Comparison of ENCODE assay signal across 13 cellular contexts in the genomic region with DNA sequence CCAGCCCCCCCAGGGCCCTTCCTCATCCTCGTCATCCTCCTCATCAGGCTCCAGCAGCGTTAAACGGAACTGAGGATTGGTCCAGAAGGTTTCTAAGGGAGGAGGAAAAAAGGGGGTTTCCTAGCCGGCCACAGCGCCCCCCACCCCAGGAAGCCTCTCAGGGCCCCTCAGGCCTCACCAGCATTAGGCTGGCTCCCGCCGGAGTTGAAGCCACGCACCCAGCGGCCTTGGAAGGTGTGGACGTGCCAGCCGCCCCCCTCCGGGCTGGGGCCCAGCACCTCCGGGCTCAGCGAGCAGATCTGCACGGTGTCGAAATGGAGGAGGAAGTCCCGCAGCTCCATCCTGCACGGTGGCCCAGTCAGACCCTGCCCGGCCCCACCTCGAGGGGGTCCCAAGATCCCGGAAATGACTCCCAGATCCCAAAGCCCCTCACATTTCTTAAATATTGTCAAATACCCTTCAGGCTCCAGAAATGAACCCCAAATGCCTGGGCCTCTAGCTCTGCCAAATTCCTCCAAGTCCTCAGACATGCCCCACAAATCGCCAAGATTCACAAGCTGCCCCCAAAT. TPM values are rescaled to one million over a fixed set of nuclear protein-coding genes. Genes with fewer than 3 reads are reported as not detected.
DNase-seq lines count a peak whose midpoint lies in the region; ATAC-seq, FAIRE-seq and TF ChIP-seq lines count a peak whose summit lies in the region.
"Had no signal": no experiment of that assay in that cellular context is flagged by ENCODE, and none has a peak within 500 bp of the region (broad histone marks: within the 10 kb centered on the region; RNA-seq: fewer than 3 reads in every experiment).

No MANE protein-coding gene starts in this region.

- peak overlapping the region; percentile 19 to 87 (median 75) for H3K4me3 Mint-ChIP-seq in CD8-positive, alpha-beta memory T cell
- peak overlapping the region; percentile 49 for H3K4me3 Mint-ChIP-seq in activated CD4-positive, alpha-beta memory T cell treated with anti-CD3 and anti-CD28 coated beads, Interleukin-2, amount 10 ng/mL, durations not matched to agents 7 days and 5 days
- peak overlapping the region; percentile 69 for H3K4me3 Mint-ChIP-seq in memory B cell

- peaks cover 43% of the 10 kb centered on the region for H3K4me1 ChIP-seq in A549
- peaks cover 31% of the 10 kb centered on the region for H3K4me1 ChIP-seq in CD8-positive, alpha-beta memory T cell (ENCODE audit: insufficient read depth, low read length)

- no peaks in the 10 kb centered on the region for H3K27me3 ChIP-seq in CD8-positive, alpha-beta memory T cell (ENCODE audit: insufficient read depth, low read length, poor library complexity, severe bottlenecking)
- H3K27me3 ChIP-seq: upper lobe of left lung had no signal

- H3K36me3 ChIP-seq in CD8-positive, alpha-beta memory T cell (ENCODE audit: insufficient read depth, low read length): no peaks in the 10 kb centered on the region
- H3K36me3 ChIP-seq: left ventricle myocardium inferior, upper lobe of left lung had no signal

- peaks cover 36 to 63% (median 44%) of the 10 kb centered on the region in 3 donors for H3K4me1 Mint-ChIP-seq in CD8-positive, alpha-beta memory T cell
- peaks cover 58% of the 10 kb centered on the region for H3K4me1 Mint-ChIP-seq in activated CD4-positive, alpha-beta memory T cell treated with anti-CD3 and anti-CD28 coated beads, Interleukin-2, amount 10 ng/mL, durations not matched to agents 7 days and 5 days
- peaks cover 22% of the 10 kb centered on the region for H3K4me1 Mint-ChIP-seq in memory B cell

- H3K4me3 ChIP-seq in A549: no peak overlapping the region
- H3K4me3 ChIP-seq in CD8-positive, alpha-beta memory T cell (ENCODE audit: low read length): no peak overlapping the region
- H3K4me3 ChIP-seq: left ventricle myocardium inferior had no signal

- TF ChIP-seq CTCF in A549 (IDR thresholded peaks at IDR 0.05): no peak

- 88% methylated on average over 22 of the region's 22 CpGs for WGBS in A549 (ENCODE audit: missing lambda C conversion rate)

- H3K9me3 ChIP-seq in A549: no peaks in the 10 kb centered on the region
- no peaks in the 10 kb centered on the region for H3K9me3 ChIP-seq in CD8-positive, alpha-beta memory T cell (ENCODE audit: low read length)
- H3K9me3 ChIP-seq: left ventricle myocardium inferior, upper lobe of left lung had no signal

- CTCF ChIA-PET in A549 (lab: Yijun Ruan, JAX): interaction anchor here (0.6 to 2.8 kb wide), 10 partner anchors 10 to 334 kb away, joined by 3 to 7 read pairs (median 4); partner anchors contain the start of gene FAM98C
- CTCF ChIA-PET in CD8-positive, alpha-beta memory T cell (lab: Charles Lee): interaction anchor here (1.5 kb wide), 1 partner anchor 193 kb away, joined by 4 read pairs; the partner anchor contains the start of genes MRPS12 and SARS2
- CTCF ChIA-PET in activated CD4-positive, alpha-beta memory T cell treated with anti-CD3 and anti-CD28 coated beads, Interleukin-2, amount 10 ng/mL, durations not matched to agents 7 days and 5 days (lab: Charles Lee): no interaction called here

- no peak for TF ChIP-seq POLR2A in A549 (IDR thresholded peaks at IDR 0.05; ENCODE audit: low read length)

- H3K27me3 Mint-ChIP-seq in CD8-positive, alpha-beta memory T cell: peaks cover 0 to 3% of the 10 kb centered on the region in 2 donors
- H3K27me3 Mint-ChIP-seq in activated CD4-positive, alpha-beta memory T cell treated with anti-CD3 and anti-CD28 coated beads, Interleukin-2, amount 10 ng/mL, durations not matched to agents 7 days and 5 days: peaks cover 4% of the 10 kb centered on the region
- no peaks in the 10 kb centered on the region for H3K27me3 Mint-ChIP-seq in memory B cell

- H3K4me2 ChIP-seq in A549: peak overlapping the region; percentile 74

- H3K27ac Mint-ChIP-seq in CD8-positive, alpha-beta memory T cell: peak overlapping the region in 7 of 8 donors; percentile 2 to 90 (median 72)
- H3K27ac Mint-ChIP-seq in activated CD4-positive, alpha-beta memory T cell treated with anti-CD3 and anti-CD28 coated beads, Interleukin-2, amount 10 ng/mL, durations not matched to agents 7 days and 5 days: no peak overlapping the region
- H3K27ac Mint-ChIP-seq in memory B cell: peak overlapping the region; percentile 29

- peaks cover 0 to 4% (median 0%) of the 10 kb centered on the region in 3 donors for H3K36me3 Mint-ChIP-seq in CD8-positive, alpha-beta memory T cell
- H3K36me3 Mint-ChIP-seq in activated CD4-positive, alpha-beta memory T cell treated with anti-CD3 and anti-CD28 coated beads, Interleukin-2, amount 10 ng/mL, durations not matched to agents 7 days and 5 days (ENCODE audit: low read depth): peaks cover 6% of the 10 kb centered on the region
- no peaks in the 10 kb centered on the region for H3K36me3 Mint-ChIP-seq in memory B cell

- no peak for ATAC-seq in A549
- no peak for ATAC-seq in memory B cell (ENCODE audit: low read depth)
- no peak for ATAC-seq in GM18867 (IDR thresholded peaks at IDR 0.05; ENCODE audit: unreplicated experiment)
- ATAC-seq in HG03354 (IDR thresholded peaks at IDR 0.05; ENCODE audit: poor library complexity, severe bottlenecking, unreplicated experiment): no peak

- no peak for FAIRE-seq in A549 (lab: Jason Lieb, UNC)
- FAIRE-seq: colon, frontal cortex had no signal

- no peak for TF ChIP-seq EP300 in A549 (IDR thresholded peaks at IDR 0.05)

- no peak for TF ChIP-seq RAD21 in A549 (conservative IDR thresholded peaks at IDR 0.05 in 1 of 2, IDR thresholded peaks at IDR 0.05 in 1 of 2)

- POLR2A ChIA-PET in A549 (lab: Yijun Ruan, JAX): no interaction called here
- POLR2A ChIA-PET in CD8-positive, alpha-beta memory T cell (lab: Charles Lee): no interaction called here
- POLR2A ChIA-PET in activated CD4-positive, alpha-beta memory T cell treated with anti-CD3 and anti-CD28 coated beads, Interleukin-2, amount 10 ng/mL, durations not matched to agents 7 days and 5 days (lab: Charles Lee): interaction anchor here (1.2 kb wide), 1 partner anchor 83 kb away, joined by 3 read pairs; no protein-coding TSS in a partner anchor

- peaks cover 0 to 1% (median 0%) of the 10 kb centered on the region in 5 donors for H3K9me3 Mint-ChIP-seq in CD8-positive, alpha-beta memory T cell
- no peaks in the 10 kb centered on the region for H3K9me3 Mint-ChIP-seq in activated CD4-positive, alpha-beta memory T cell treated with anti-CD3 and anti-CD28 coated beads, Interleukin-2, amount 10 ng/mL, durations not matched to agents 7 days and 5 days
- H3K9me3 Mint-ChIP-seq in memory B cell: peaks cover 2% of the 10 kb centered on the region

- peak in 1 of 2 experiments; percentile 13 for DNase-seq in A549 (ENCODE audit: low read depth in 1 of 2, low spot score in 1 of 2)
- DNase-seq in CD8-positive, alpha-beta memory T cell: no peak
- no peak for DNase-seq in activated CD4-positive, alpha-beta memory T cell treated with anti-CD3 and anti-CD28 coated beads, Interleukin-2, amount 10 ng/mL, durations not matched to agents 7 days and 5 days
- no peak for DNase-seq in memory B cell (ENCODE audit: low spot score in 2 of 2)
- no peak for DNase-seq in NCI-H226
- no peak for DNase-seq in NCI-H748 (lab: John Stamatoyannopoulos, UW; ENCODE audit: unreplicated experiment)
- DNase-seq: left ventricle myocardium inferior had no signal

- H3K27ac ChIP-seq in A549: peak overlapping the region; percentile 39 to 88; a peak in 5 of 6 replicates
- H3K27ac ChIP-seq in CD8-positive, alpha-beta memory T cell (ENCODE audit: low read depth, low read length): peak overlapping the region; percentile 1
- H3K27ac ChIP-seq: HL-60, left ventricle myocardium inferior had no signal

TF ChIP-seq in A549, 52 proteins besides CTCF, POLR2A, EP300 and RAD21 (continues in another document):
- TF ChIP-seq CBX2 (IDR thresholded peaks at IDR 0.05; ENCODE audit: borderline replicate concordance, low read depth): no peak
- TF ChIP-seq E2F6 (IDR thresholded peaks at IDR 0.05; ENCODE audit: borderline replicate concordance, low read depth): no peak
- TF ChIP-seq KDM1A (IDR thresholded peaks at IDR 0.05; ENCODE audit: low read depth): no peak
- no peak for TF ChIP-seq HEYL (CRISPR knock-in tag; IDR thresholded peaks at IDR 0.05)

RNA-seq across cellular contexts. Expression of gene CAPN12, which starts 6.9 kb away (rescaled TPM):
- polyA plus RNA-seq in A549 (2011; rRNA removed) (10.0 and 12.3 TPM in 2 replicates), A549 (2017; fragmentation: RNase III; extraction: RNeasy Plus Mini Kit Qiagen cat#74134 plus additional on column Dnase treatment) (8.6 to 11.7 TPM (median 11.0 TPM) in 3 replicates)
- 10.0 and 10.2 TPM in 2 replicates for polyA plus RNA-seq in A549 (2012; cell fraction: cytosol; rRNA removed)
- polyA plus RNA-seq in A549 (2012; cell fraction: nucleus; rRNA removed): 33.2 and 34.8 TPM in 2 replicates
- 3.2 and 7.1 TPM in 2 replicates for polyA minus RNA-seq in A549 (2011; rRNA and poly(A)+ RNA removed)
- total RNA-seq in CD8-positive, alpha-beta memory T cell: 1 to 10 TPM; 5.2 to 5.3 TPM
- 19.5 TPM for polyA plus RNA-seq in CD8-positive, alpha-beta memory T cell
- total RNA-seq in activated CD4-positive, alpha-beta memory T cell treated with anti-CD3 and anti-CD28 coated beads, Interleukin-2, amount 10 ng/mL, durations not matched to agents 7 days and 5 days: 10 to 100 TPM; 22.9 to 24.9 TPM

RNA-seq across cellular contexts. Expression of gene LGALS7, which starts 35.9 kb away (rescaled TPM):
- not detected in 2 replicates for polyA plus RNA-seq in A549 (2011; rRNA removed)
- 0.19 TPM in 1 of 2 replicates, not detected in the other for polyA plus RNA-seq in A549 (2012; cell fraction: cytosol; rRNA removed)
- polyA plus RNA-seq in A549 (2012; cell fraction: nucleus; rRNA removed): not detected in 2 replicates
- polyA plus RNA-seq in A549 (2017; fragmentation: RNase III; extraction: RNeasy Plus Mini Kit Qiagen cat#74134 plus additional on column Dnase treatment): not detected in 3 replicates
- polyA minus RNA-seq in A549 (2011; rRNA and poly(A)+ RNA removed): not detected in 2 replicates
- not detected for total RNA-seq in CD8-positive, alpha-beta memory T cell
- not detected for polyA plus RNA-seq in CD8-positive, alpha-beta memory T cell
- not detected for total RNA-seq in activated CD4-positive, alpha-beta memory T cell treated with anti-CD3 and anti-CD28 coated beads, Interleukin-2, amount 10 ng/mL, durations not matched to agents 7 days and 5 days
- total RNA-seq: frontal cortex, left ventricle myocardium inferior, upper lobe of left lung had no signal

RNA-seq across cellular contexts. Expression of gene LGALS7B, which starts 51.6 kb away (rescaled TPM):
- polyA plus RNA-seq in A549 (2011; rRNA removed): 0.27 TPM in 1 of 2 replicates, not detected in the other
- polyA plus RNA-seq in A549 (2012; cell fraction: cytosol; rRNA removed): 0.25 and 0.38 TPM in 2 replicates
- 0.29 TPM in 1 of 2 replicates, not detected in the other for polyA plus RNA-seq in A549 (2012; cell fraction: nucleus; rRNA removed)
- polyA plus RNA-seq in A549 (2017; fragmentation: RNase III; extraction: RNeasy Plus Mini Kit Qiagen cat#74134 plus additional on column Dnase treatment): not detected in 3 replicates
- not detected in 2 replicates for polyA minus RNA-seq in A549 (2011; rRNA and poly(A)+ RNA removed)
- total RNA-seq in CD8-positive, alpha-beta memory T cell: not detected
- not detected for polyA plus RNA-seq in CD8-positive, alpha-beta memory T cell
- total RNA-seq in activated CD4-positive, alpha-beta memory T cell treated with anti-CD3 and anti-CD28 coated beads, Interleukin-2, amount 10 ng/mL, durations not matched to agents 7 days and 5 days: not detected
- total RNA-seq: frontal cortex, left ventricle myocardium inferior had no signal
